ENCODE assay signal across 21 cellular contexts in the genomic region with DNA sequence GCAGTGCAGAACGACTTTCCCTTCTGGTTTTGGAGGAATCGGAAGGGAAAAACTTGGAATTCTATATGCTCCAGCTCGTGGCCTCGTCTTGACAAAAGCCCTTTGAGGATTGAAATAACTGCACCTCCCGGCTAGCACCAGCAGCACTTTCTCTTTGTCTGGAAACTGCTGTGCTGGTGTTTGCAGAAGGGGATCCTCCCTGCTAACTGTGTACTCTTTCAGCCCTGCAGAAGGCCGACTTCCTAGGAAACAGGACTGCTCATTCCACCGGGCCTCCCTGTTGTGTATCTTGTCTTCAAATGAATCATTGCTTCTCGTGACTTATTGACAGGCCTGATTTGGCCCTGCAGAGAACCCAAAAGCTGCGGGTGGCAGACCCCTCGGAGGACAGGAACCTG. TPM values are rescaled to one million over a fixed set of nuclear protein-coding genes. Genes with fewer than 3 reads are reported as not detected.
DNase-seq lines count a peak whose midpoint lies in the region; ATAC-seq and TF ChIP-seq lines count a peak whose summit lies in the region.
"Had no signal": no experiment of that assay in that cellular context is flagged by ENCODE, and none has a peak within 500 bp of the region (broad histone marks: within the 10 kb centered on the region; RNA-seq: fewer than 3 reads in every experiment).

No MANE protein-coding gene starts in this region.

- no peak overlapping the region for H2AFZ ChIP-seq in PC-9

- H3K36me3 ChIP-seq in cardiac muscle cell: no peaks in the 10 kb centered on the region
- no peaks in the 10 kb centered on the region for H3K36me3 ChIP-seq in heart right ventricle
- no peaks in the 10 kb centered on the region for H3K36me3 ChIP-seq in PC-9 (ENCODE audit: low read depth)
- H3K36me3 ChIP-seq in iPS-15b (ENCODE audit: control insufficient read depth, insufficient read depth, low read length): no peaks in the 10 kb centered on the region

- peaks cover 33% of the 10 kb centered on the region for H3K4me1 Mint-ChIP-seq in osteocyte (ENCODE audit: unreplicated experiment)

- H3K9me3 ChIP-seq in cardiac muscle cell (ENCODE audit: low read depth) (no peaks in the 10 kb centered on the region), heart right ventricle (peaks cover 0 to 11% (median 4%) of the 10 kb centered on the region in 11 donors), PC-9 (ENCODE audit: insufficient read depth, low read depth) (peaks cover 7% of the 10 kb centered on the region; the same call in 1 of the 2 replicates), iPS-15b (ENCODE audit: control insufficient read depth, insufficient read depth, low read length) (no peaks in the 10 kb centered on the region)
- H3K9me3 ChIP-seq: SK-N-SH had no signal

- H3K4me3 Mint-ChIP-seq in osteocyte (ENCODE audit: unreplicated experiment): no peak overlapping the region
- H3K4me3 Mint-ChIP-seq: CD4-positive, alpha-beta T cell had no signal

- peaks cover 30% of the 10 kb centered on the region for H3F3A ChIP-seq in PC-9 (ENCODE audit: insufficient read depth, low read depth)

- no peaks in the 10 kb centered on the region for H3K79me2 ChIP-seq in PC-9 (ENCODE audit: low read depth)

- TF ChIP-seq CTCF in cardiac muscle cell (IDR thresholded peaks at IDR 0.05; ENCODE audit: low read depth, low read length) (no peak), heart right ventricle (IDR thresholded peaks at IDR 0.05) (no peak), PC-9 (conservative IDR thresholded peaks at IDR 0.05) (no peak), osteocyte (IDR thresholded peaks at IDR 0.05) (no peak)

- H3K36me3 Mint-ChIP-seq in osteocyte (ENCODE audit: unreplicated experiment): no peaks in the 10 kb centered on the region

- BruUV-seq in PC-9 (replicated peaks; lab: Mats Ljungman, UMichigan): no TSS peak

- DNase-seq in cardiac muscle cell (ENCODE audit: low read depth in 1 of 2, low spot score in 1 of 2) (no peak), heart right ventricle (no peak), PC-9 (no peak), osteocyte (ENCODE audit: extremely low spot score, unreplicated experiment) (no peak), erythroblast (lab: John Stamatoyannopoulos, UW) (no peak)
- DNase-seq: CD4-positive, alpha-beta T cell; GF-D8; GOT3; Karpas-422; NCI-H1417 treated with DMSO at 0.1 percent for 48 hours; NCI-H2029; NCI-H345; NCI-H526 treated with DMSO at 0.1 percent for 48 hours; OCI-M1; RPMI8226; SHP77 treated with DMSO at 0.1 percent for 48 hours; SK-N-SH had no signal

- CTCF ChIA-PET in PC-9 (lab: Charles Lee): no interaction called here

- POLR2A ChIA-PET in PC-9 (lab: Charles Lee; ENCODE audit: unreplicated experiment): interaction anchor here (0.6 to 0.8 kb wide), 2 partner anchors 147 to 665 kb away, joined by 6 to 10 read pairs; no protein-coding TSS in a partner anchor

- peak overlapping the region; percentile 44 for H3K27ac Mint-ChIP-seq in osteocyte (ENCODE audit: unreplicated experiment)
- H3K27ac Mint-ChIP-seq: CD4-positive, alpha-beta T cell had no signal

- intact Hi-C loops in heart right ventricle (cut with DNase I): no loop called here
- intact Hi-C loops in PC-9 (cut with micrococcal nuclease; ENCODE audit: unreplicated experiment): loop anchor here (1.0 kb wide), 1 partner anchor 24 kb away; a partner anchor contains a TSS

- H3K4me3 ChIP-seq in cardiac muscle cell: no peak overlapping the region
- no peak overlapping the region for H3K4me3 ChIP-seq in heart right ventricle
- no peak overlapping the region for H3K4me3 ChIP-seq in PC-9
- peak overlapping the region; percentile 10 for H3K4me3 ChIP-seq in iPS-15b (ENCODE audit: low read depth, low read length)

- no peaks in the 10 kb centered on the region for H4K20me1 ChIP-seq in PC-9 (ENCODE audit: insufficient read depth)

- H3K9me3 Mint-ChIP-seq in osteocyte (ENCODE audit: unreplicated experiment): no peaks in the 10 kb centered on the region

- no peaks in the 10 kb centered on the region for H3K27me3 Mint-ChIP-seq in osteocyte (ENCODE audit: unreplicated experiment)

- H3K9ac ChIP-seq in iPS-15b (ENCODE audit: low read depth, low read length): no peak overlapping the region
- H3K9ac ChIP-seq: SK-N-SH had no signal

- no peaks in the 10 kb centered on the region for H3K9me2 ChIP-seq in PC-9 (ENCODE audit: insufficient read depth)
- H3K9me2 ChIP-seq: SK-N-SH had no signal

- peak overlapping the region; percentile 62 for H3K4me2 ChIP-seq in PC-9
- H3K4me2 ChIP-seq: SK-N-SH had no signal

- H3K27me3 ChIP-seq in cardiac muscle cell (no peaks in the 10 kb centered on the region), heart right ventricle (no peaks in the 10 kb centered on the region), PC-9 (ENCODE audit: insufficient read depth, low read depth) (no peaks in the 10 kb centered on the region), iPS-15b (ENCODE audit: control insufficient read depth, insufficient read depth, low read length) (peaks cover 3% of the 10 kb centered on the region)

- WGBS in heart right ventricle, 2 donors: 85 to 86% methylated on average over 10 of the region's 10 CpGs

- H3K27ac ChIP-seq in cardiac muscle cell: peak overlapping the region; percentile 72
- H3K27ac ChIP-seq in heart right ventricle: no peak overlapping the region
- H3K27ac ChIP-seq in PC-9: peak overlapping the region; percentile 86

- no peak for TF ChIP-seq POLR2A in erythroblast (IDR thresholded peaks at IDR 0.05; ENCODE audit: low read length)

- ATAC-seq in heart right ventricle (no peak), HG03432 (IDR thresholded peaks at IDR 0.05; ENCODE audit: unreplicated experiment) (no peak), GM21528 (IDR thresholded peaks at IDR 0.05; ENCODE audit: low FRiP score, unreplicated experiment) (no peak)

- peaks cover 26% of the 10 kb centered on the region for H3K4me1 ChIP-seq in cardiac muscle cell (ENCODE audit: low read depth)
- H3K4me1 ChIP-seq in heart right ventricle: peaks cover 0 to 10% (median 3%) of the 10 kb centered on the region in 9 donors
- peaks cover 41% of the 10 kb centered on the region for H3K4me1 ChIP-seq in PC-9 (replicated peaks; ENCODE audit: insufficient read depth)
- peaks cover 27% of the 10 kb centered on the region for H3K4me1 ChIP-seq in iPS-15b (ENCODE audit: control insufficient read depth, insufficient read depth, low read length)

RNA-seq across cellular contexts. Expression of a gene that starts 23.6 kb away (rescaled TPM):
- 83.4 and 138 TPM in 2 replicates for total RNA-seq in cardiac muscle cell
- polyA plus RNA-seq in cardiac muscle cell: 45.1 and 65.2 TPM in 2 replicates
- 10 to 100 TPM in 3 of 10 donors, 1 to 10 TPM in 7; 3.7 to 26.9 (median 6.8) TPM for total RNA-seq in heart right ventricle
- 1 to 10 TPM; 4.0 to 4.6 TPM for polyA plus RNA-seq in heart right ventricle
- total RNA-seq in PC-9 (2021): 42.2 and 63.5 TPM in 2 replicates
- 334 and 341 TPM in 2 replicates for total RNA-seq in osteocyte
- total RNA-seq: CD4-positive, alpha-beta T cell; HT-29 had no signal

Comparison
In these comparisons a context has a peak if more than half of its experiments do, and no peak if none do; other contexts are left out.
1. H3K27ac ChIP-seq: peak in cardiac muscle cell (single experiment) and PC-9 (single experiment); none in heart right ventricle (0 of 10).